1 cellular context compared by ENCODE assay signal in the genomic region with DNA sequence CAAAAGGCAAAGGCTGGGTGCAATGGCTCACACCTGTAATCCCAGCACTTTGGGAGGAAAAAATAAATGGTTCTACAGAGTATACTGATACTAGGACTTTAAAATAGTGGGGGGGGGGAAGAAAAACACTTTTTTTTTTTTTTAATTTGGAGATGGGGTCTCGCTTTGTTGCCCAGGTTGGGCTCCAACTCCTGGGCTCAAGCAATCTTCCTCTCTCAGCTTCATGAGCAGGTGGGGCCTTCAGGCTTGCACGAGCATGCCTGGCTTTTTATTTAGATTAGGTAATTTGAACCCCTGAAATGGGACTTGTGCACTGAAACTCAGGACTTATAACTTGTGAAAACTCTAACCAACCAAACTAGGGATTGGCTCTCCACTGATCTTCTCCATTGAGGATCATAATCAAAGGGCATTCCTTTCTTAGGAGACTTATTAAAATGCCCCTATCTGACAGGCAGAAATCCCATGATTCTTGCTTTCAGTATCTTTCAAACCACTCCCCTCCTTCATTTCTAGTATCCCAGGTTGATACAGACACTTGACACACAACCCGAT.
A peak's percentile ranks its signal among the peaks of the same experiment; 100 is the strongest.
TF ChIP-seq lines count a peak whose summit lies in the region.

No MANE protein-coding gene starts in this region.

TF ChIP-seq in HEK293, 187 proteins besides CTCF, POLR2A, EP300 and RAD21 (continued from another document):
- TF ChIP-seq, protein P1, sequence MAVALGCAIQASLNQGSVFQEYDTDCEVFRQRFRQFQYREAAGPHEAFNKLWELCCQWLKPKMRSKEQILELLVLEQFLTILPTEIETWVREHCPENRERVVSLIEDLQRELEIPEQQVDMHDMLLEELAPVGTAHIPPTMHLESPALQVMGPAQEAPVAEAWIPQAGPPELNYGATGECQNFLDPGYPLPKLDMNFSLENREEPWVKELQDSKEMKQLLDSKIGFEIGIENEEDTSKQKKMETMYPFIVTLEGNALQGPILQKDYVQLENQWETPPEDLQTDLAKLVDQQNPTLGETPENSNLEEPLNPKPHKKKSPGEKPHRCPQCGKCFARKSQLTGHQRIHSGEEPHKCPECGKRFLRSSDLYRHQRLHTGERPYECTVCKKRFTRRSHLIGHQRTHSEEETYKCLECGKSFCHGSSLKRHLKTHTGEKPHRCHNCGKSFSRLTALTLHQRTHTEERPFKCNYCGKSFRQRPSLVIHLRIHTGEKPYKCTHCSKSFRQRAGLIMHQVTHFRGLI (tag by site-specific recombination; IDR thresholded peaks at IDR 0.05): peak; percentile 72; the same call in 1 of the 2 replicates
- peak; percentile 26; the same call in 1 of the 2 replicates for TF ChIP-seq ZFP69B (tag by site-specific recombination; IDR thresholded peaks at IDR 0.05)
- no peak for TF ChIP-seq ZNF175 (tag by site-specific recombination; IDR thresholded peaks at IDR 0.05)
- peak; percentile 55; the same call in 1 of the 2 replicates for TF ChIP-seq ZBTB8A (tag by site-specific recombination; IDR thresholded peaks at IDR 0.05)
- TF ChIP-seq MYNN (tag by site-specific recombination; IDR thresholded peaks at IDR 0.05; ENCODE audit: borderline replicate concordance): 0 out of 2 replicates have a peak, but pooled peaks have one; percentile 22
TF ChIP-seq in HEK293: peak in this region for 14.
